Comparison of ENCODE assay signal across 19 cellular contexts in genomic region chr11:34855021-34855753, GRCh38.
DNase-seq lines count a peak whose midpoint lies in the region; ATAC-seq, FAIRE-seq and TF ChIP-seq lines count a peak whose summit lies in the region.
"Had no signal": no experiment of that assay in that cellular context is flagged by ENCODE, and none has a peak within 500 bp of the region (broad histone marks: within the 10 kb centered on the region; RNA-seq: fewer than 3 reads in every experiment).

No MANE protein-coding gene starts in this region.

- peaks cover 17% of the 10 kb centered on the region for H3K36me3 Mint-ChIP-seq in endodermal cell (ENCODE audit: low read depth)
- H3K36me3 Mint-ChIP-seq: activated naive CD8-positive, alpha-beta T cell treated with anti-CD3 and anti-CD28 coated beads for 36 hours had no signal

- H3K4me1 ChIP-seq in endodermal cell (ENCODE audit: control insufficient read depth, insufficient read depth, low read length): peaks cover 19% of the 10 kb centered on the region
- H3K4me1 ChIP-seq in HepG2 (ENCODE audit: insufficient read depth, low read length): peaks cover 22% of the 10 kb centered on the region
- H3K4me1 ChIP-seq in stomach: peaks cover 4 to 23% (median 9%) of the 10 kb centered on the region in 4 donors
- H3K4me1 ChIP-seq: uterus had no signal

- DNase-seq in LoVo (ENCODE audit: low spot score) (peak; percentile 52), endodermal cell (peak; percentile 36), HepG2 (ENCODE audit: low spot score) (no peak), stomach (peak; percentile 37), posterior vena cava (ENCODE audit: low spot score) (no peak), foreskin melanocyte (no peak), islet precursor cell (no peak)
- DNase-seq: activated naive CD8-positive, alpha-beta T cell treated with anti-CD3 and anti-CD28 coated beads for 36 hours; DMS153; GDM1; NCI-H1092; NCI-H510A treated with DMSO at 0.1 percent for 48 hours; stimulated activated CD4-positive, alpha-beta T cell treated with anti-CD3 and anti-CD28 coated beads, Interleukin-4, amount 100 ng/mL, for 1 hour; uterus had no signal

- WGBS in endodermal cell (ENCODE audit: insufficient coverage in 1 of 2, insufficient read length in 1 of 2), 2 experiments: 91 to 96% methylated on average over 4 to 5 of the region's 5 CpGs
- 33% methylated on average over 5 of the region's 5 CpGs for WGBS in HepG2 (ENCODE audit: low lambda C conversion rate)
- 21 to 57% (median 38%) methylated on average over 5 of the region's 5 CpGs for WGBS in stomach, 5 donors

- no peak overlapping the region for H3K4me2 ChIP-seq in HepG2 (ENCODE audit: low read depth, low read length)
- H3K4me2 ChIP-seq: smooth muscle cell had no signal

- TF ChIP-seq EP300 in HepG2 (IDR thresholded peaks at IDR 0.05; ENCODE audit: low read depth in 2 of 2, low read length in 2 of 2) (no peak), HepG2 (CRISPR knock-in tag; IDR thresholded peaks at IDR 0.05; ENCODE audit: borderline replicate concordance) (no peak), stomach (IDR thresholded peaks at IDR 0.05) (no peak)

- intact Hi-C loops in HepG2 (cut with micrococcal nuclease; ENCODE audit: unreplicated experiment) (no loop called here), stomach (cut with DNase I; ENCODE audit: low total_unique reads) (no loop called here), posterior vena cava (cut with DNase I) (no loop called here)

- H3K27me3 Mint-ChIP-seq in endodermal cell (ENCODE audit: insufficient read depth): peaks cover 2% of the 10 kb centered on the region

- CTCF ChIA-PET in HepG2 (lab: Yijun Ruan, JAX; ENCODE audit: low intra/inter-chr PET ratio, low total read pairs): interaction anchor here (1.1 kb wide), 1 partner anchor 269 kb away, joined by 3 read pairs; no protein-coding TSS in a partner anchor

- H3K9ac ChIP-seq in endodermal cell (ENCODE audit: extremely low read depth, low read length, poor library complexity, severe bottlenecking): no peak overlapping the region
- H3K9ac ChIP-seq in HepG2 (ENCODE audit: insufficient read depth, low read depth, low read length): no peak overlapping the region
- H3K9ac ChIP-seq: parathyroid adenoma had no signal

- H3K27me3 ChIP-seq in endodermal cell (ENCODE audit: control insufficient read depth, insufficient read depth, low read length, poor library complexity, severe bottlenecking) (no peaks in the 10 kb centered on the region), HepG2 (ENCODE audit: control insufficient read depth in 1 of 2, insufficient read depth in 2 of 2, low read length in 2 of 2) (no peaks in the 10 kb centered on the region), stomach (no peaks in the 10 kb centered on the region)
- H3K27me3 ChIP-seq: uterus had no signal

- no peaks in the 10 kb centered on the region for H4K20me1 ChIP-seq in HepG2 (ENCODE audit: insufficient read depth, low read length)

- H3K36me3 ChIP-seq in endodermal cell (ENCODE audit: control insufficient read depth, insufficient read depth, low read length): no peaks in the 10 kb centered on the region
- no peaks in the 10 kb centered on the region for H3K36me3 ChIP-seq in HepG2 (replicated peaks in 1 of 2; ENCODE audit: control insufficient read depth in 1 of 2, insufficient read depth in 2 of 2, low read length in 2 of 2)
- no peaks in the 10 kb centered on the region for H3K36me3 ChIP-seq in stomach
- H3K36me3 ChIP-seq: uterus had no signal

- BruUV-seq in HepG2 (replicated peaks; lab: Mats Ljungman, UMichigan): no TSS peak

- H3K4me3 ChIP-seq in endodermal cell (ENCODE audit: low read length): no peak overlapping the region
- no peak overlapping the region for H3K4me3 ChIP-seq in HepG2 (replicated peaks in 1 of 3; ENCODE audit: insufficient read depth in 1 of 3, low read depth in 2 of 3, low read length in 3 of 3)
- no peak overlapping the region for H3K4me3 ChIP-seq in stomach
- H3K4me3 ChIP-seq: smooth muscle cell, uterus had no signal

- peak overlapping the region; percentile 19 for H3K27ac Mint-ChIP-seq in endodermal cell
- H3K27ac Mint-ChIP-seq: activated naive CD8-positive, alpha-beta T cell treated with anti-CD3 and anti-CD28 coated beads for 36 hours; nephron had no signal

- no peaks in the 10 kb centered on the region for H3K79me2 ChIP-seq in HepG2 (ENCODE audit: insufficient read depth, low read length)
- H3K79me2 ChIP-seq: parathyroid adenoma had no signal

- H3K9me3 ChIP-seq in endodermal cell (ENCODE audit: control insufficient read depth, low read length) (no peaks in the 10 kb centered on the region), HepG2 (ENCODE audit: low read length) (no peaks in the 10 kb centered on the region), stomach (no peaks in the 10 kb centered on the region)
- H3K9me3 ChIP-seq: uterus had no signal

- TF ChIP-seq RAD21 in HepG2 (CRISPR knock-in tag; IDR thresholded peaks at IDR 0.05): no peak

- TF ChIP-seq CTCF in endodermal cell (conservative IDR thresholded peaks at IDR 0.05) (no peak), HepG2 (CRISPR knock-in tag; IDR thresholded peaks at IDR 0.05) (no peak), stomach (IDR thresholded peaks at IDR 0.05) (no peak)

- ATAC-seq in HepG2 (no peak), HG03378 (IDR thresholded peaks at IDR 0.05; ENCODE audit: unreplicated experiment) (no peak)

- no peak for FAIRE-seq in HepG2 (lab: Jason Lieb, UNC)

- in situ Hi-C loops in HepG2 (cut with HindIII; ENCODE audit: extremely low pct_ligation_motif_present, low pct_unique_long_range_greater_than_20kb): no loop called here

- H3K9me3 Mint-ChIP-seq in endodermal cell: peaks cover 3% of the 10 kb centered on the region
- H3K9me3 Mint-ChIP-seq: activated naive CD8-positive, alpha-beta T cell treated with anti-CD3 and anti-CD28 coated beads for 36 hours had no signal

- no peak overlapping the region for H3K4me3 Mint-ChIP-seq in endodermal cell
- H3K4me3 Mint-ChIP-seq: activated naive CD8-positive, alpha-beta T cell treated with anti-CD3 and anti-CD28 coated beads for 36 hours; brain; nephron had no signal

- no peak overlapping the region for H2AFZ ChIP-seq in HepG2 (ENCODE audit: low read length)
- H2AFZ ChIP-seq: parathyroid adenoma had no signal

- POLR2A ChIA-PET in HepG2 (lab: Yijun Ruan, JAX): no interaction called here

- no peak overlapping the region for H3K27ac ChIP-seq in endodermal cell (ENCODE audit: low read depth, low read length)
- no peak overlapping the region for H3K27ac ChIP-seq in HepG2 (ENCODE audit: extremely low read length, insufficient read depth, low read length)
- peak overlapping the region in 4 of 5 donors; percentile 61 to 81 (median 68) for H3K27ac ChIP-seq in stomach
- H3K27ac ChIP-seq: parathyroid adenoma, uterus had no signal

- peaks cover 26% of the 10 kb centered on the region for H3K4me1 Mint-ChIP-seq in endodermal cell
- H3K4me1 Mint-ChIP-seq: activated naive CD8-positive, alpha-beta T cell treated with anti-CD3 and anti-CD28 coated beads for 36 hours had no signal

- no peak for TF ChIP-seq POLR2A in HepG2 (IDR thresholded peaks at IDR 0.05; ENCODE audit: insufficient read depth in 1 of 2, low read depth in 2 of 2, low read length in 2 of 2)
- TF ChIP-seq POLR2A in stomach (IDR thresholded peaks at IDR 0.05): no peak

TF ChIP-seq in HepG2, 621 proteins besides CTCF, POLR2A, EP300 and RAD21:
- TF ChIP-seq SMARCE1 (IDR thresholded peaks at IDR 0.05; ENCODE audit: borderline replicate concordance) (no peak), FOXA1 (IDR thresholded peaks at IDR 0.05) (no peak), FOXA1 (CRISPR knock-in tag; IDR thresholded peaks at IDR 0.05) (0 out of 2 replicates have a peak, but pooled peaks have one; percentile 8)

Comparison
In these comparisons a context has a peak if more than half of its experiments do, and no peak if none do; other contexts are left out.
1. DNase-seq: peak in LoVo (single experiment), endodermal cell (single experiment) and stomach (single experiment); none in HepG2 (single experiment), posterior vena cava (single experiment), foreskin melanocyte (single experiment) and islet precursor cell (single experiment).
2. H3K27ac ChIP-seq: peak in stomach (4 of 5); none in endodermal cell (single experiment) and HepG2 (single experiment).